Comparison of ENCODE assay signal across 22 cellular contexts in the genomic region with DNA sequence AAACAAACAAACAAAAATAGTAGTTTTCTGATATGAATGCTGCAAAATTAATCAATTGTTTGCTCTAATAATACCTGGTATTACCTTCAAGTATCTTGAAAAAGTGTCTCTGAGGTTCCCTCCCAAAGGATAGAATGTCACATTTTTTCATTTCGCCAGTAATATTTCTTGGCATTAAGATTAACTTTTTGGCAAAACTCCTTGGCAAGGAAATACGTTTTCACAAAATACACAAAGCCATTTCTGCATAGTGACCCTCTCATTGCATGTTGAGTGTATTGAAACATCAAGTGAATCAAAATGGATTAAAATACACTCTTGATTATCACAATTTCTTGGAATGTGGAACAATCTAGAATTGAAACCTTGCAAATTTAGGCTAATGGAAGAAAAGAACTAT.
"Had no signal": no experiment of that assay in that cellular context is flagged by ENCODE, and none has a peak within 500 bp of the region (broad histone marks: within the 10 kb centered on the region; RNA-seq: fewer than 3 reads in every experiment).

No MANE protein-coding gene starts in this region.

- H3K9ac ChIP-seq: parathyroid adenoma had no signal

- H3K27ac Mint-ChIP-seq: activated naive CD4-positive, alpha-beta T cell treated with anti-CD3 and anti-CD28 coated beads, Interleukin-2, amount 50 U/mL, for 72 hours; activated T-cell treated with anti-CD3 and anti-CD28 coated beads, Interleukin-2, amount 50 U/mL, for 24 hours; activated T-helper 17 cell treated with anti-CD3 and anti-CD28 coated beads, Interleukin-2, amount 50 U/mL, for 72 hours; dendritic cell treated with granulocyte-macrophage colony-stimulating factor and Interleukin-4, amounts not matched to agents 40 ng/mL and 50 ng/mL, for 4 days; memory B cell; nephron progenitor cell; stimulated activated effector memory CD8-positive, alpha-beta T cell treated with anti-CD3 and anti-CD28 coated beads, Interleukin-12 subunit alpha, Interleukin-12 subunit beta, amount 100 ng/mL, for 72 hours; stimulated activated naive CD8-positive, alpha-beta T cell treated with anti-CD3 and anti-CD28 coated beads, Interleukin-15, amount 100 ng/mL, for 72 hours had no signal

- H3K79me2 ChIP-seq: parathyroid adenoma had no signal

- H3K36me3 Mint-ChIP-seq: activated naive CD4-positive, alpha-beta T cell treated with anti-CD3 and anti-CD28 coated beads, Interleukin-2, amount 50 U/mL, for 72 hours; memory B cell; stimulated activated effector memory CD8-positive, alpha-beta T cell treated with anti-CD3 and anti-CD28 coated beads, Interleukin-12 subunit alpha, Interleukin-12 subunit beta, amount 100 ng/mL, for 72 hours had no signal

- DNase-seq: activated CD4-positive, alpha-beta T cell treated with anti-CD3 and anti-CD28 coated beads for 1 hour; activated CD4-positive, alpha-beta T cell treated with anti-CD3 and anti-CD28 coated beads, Interleukin-2, amount 50 U/mL, for 1 hour; activated CD8-positive, alpha-beta memory T cell treated with anti-CD3 and anti-CD28 coated beads, Interleukin-2, amount 50 U/mL, for 4 hours; activated T-cell treated with anti-CD3 and anti-CD28 coated beads, Interleukin-2, amount 50 U/mL, for 24 hours; effector CD4-positive, alpha-beta T cell; erythroblast; gastrocnemius medialis; hippocampal formation; nephron progenitor cell; right lobe of liver; stimulated activated CD4-positive, alpha-beta T cell treated with anti-CD3 and anti-CD28 coated beads, Interleukin-2, amount 100 ng/mL, for 24 hours; stimulated activated naive CD8-positive, alpha-beta T cell treated with anti-CD3 and anti-CD28 coated beads, Interleukin-15, amount 100 ng/mL, for 72 hours; T-helper 1 cell; tibial artery had no signal

- H2AFZ ChIP-seq: parathyroid adenoma had no signal

- H3K27me3 Mint-ChIP-seq: activated T-cell treated with anti-CD3 and anti-CD28 coated beads, Interleukin-2, amount 50 U/mL, for 24 hours; activated T-helper 17 cell treated with anti-CD3 and anti-CD28 coated beads, Interleukin-2, amount 50 U/mL, for 72 hours; dendritic cell treated with granulocyte-macrophage colony-stimulating factor and Interleukin-4, amounts not matched to agents 40 ng/mL and 50 ng/mL, for 4 days; memory B cell; stimulated activated naive CD8-positive, alpha-beta T cell treated with anti-CD3 and anti-CD28 coated beads, Interleukin-15, amount 100 ng/mL, for 72 hours had no signal

- H3K36me3 ChIP-seq: gastrocnemius medialis, right lobe of liver, tibial artery had no signal

- H3K4me1 Mint-ChIP-seq: activated T-helper 17 cell treated with anti-CD3 and anti-CD28 coated beads, Interleukin-2, amount 50 U/mL, for 72 hours; memory B cell; stimulated activated effector memory CD8-positive, alpha-beta T cell treated with anti-CD3 and anti-CD28 coated beads, Interleukin-12 subunit alpha, Interleukin-12 subunit beta, amount 100 ng/mL, for 72 hours; stimulated activated naive CD8-positive, alpha-beta T cell treated with anti-CD3 and anti-CD28 coated beads, Interleukin-15, amount 100 ng/mL, for 72 hours had no signal

- H3K4me1 ChIP-seq: gastrocnemius medialis, parathyroid adenoma, right lobe of liver, tibial artery had no signal

- H3K4me3 Mint-ChIP-seq: activated T-cell treated with anti-CD3 and anti-CD28 coated beads, Interleukin-2, amount 50 U/mL, for 24 hours; activated T-helper 17 cell treated with anti-CD3 and anti-CD28 coated beads, Interleukin-2, amount 50 U/mL, for 72 hours; dendritic cell treated with granulocyte-macrophage colony-stimulating factor and Interleukin-4, amounts not matched to agents 40 ng/mL and 50 ng/mL, for 4 days; memory B cell; nephron progenitor cell; stimulated activated effector memory CD8-positive, alpha-beta T cell treated with anti-CD3 and anti-CD28 coated beads, Interleukin-12 subunit alpha, Interleukin-12 subunit beta, amount 100 ng/mL, for 72 hours; stimulated activated naive CD8-positive, alpha-beta T cell treated with anti-CD3 and anti-CD28 coated beads, Interleukin-15, amount 100 ng/mL, for 72 hours had no signal

- FAIRE-seq: endometrium had no signal

- H3K27me3 ChIP-seq: gastrocnemius medialis, right lobe of liver, tibial artery had no signal

- H3K9me3 ChIP-seq: gastrocnemius medialis, right lobe of liver had no signal

- H3K4me3 ChIP-seq: gastrocnemius medialis, right lobe of liver, skin epidermis, tibial artery had no signal

- H3K27ac ChIP-seq: gastrocnemius medialis, parathyroid adenoma, right lobe of liver, skin epidermis, tibial artery had no signal
